15 cellular contexts compared by ENCODE assay signal in genomic region chr10:68315582-68315981, GRCh38. TPM values are rescaled to one million over a fixed set of nuclear protein-coding genes. Genes with fewer than 3 reads are reported as not detected.
DNase-seq lines count a peak whose midpoint lies in the region; ATAC-seq and TF ChIP-seq lines count a peak whose summit lies in the region.
"Had no signal": no experiment of that assay in that cellular context is flagged by ENCODE, and none has a peak within 500 bp of the region (broad histone marks: within the 10 kb centered on the region; RNA-seq: fewer than 3 reads in every experiment).

No MANE protein-coding gene starts in this region.

- no peak overlapping the region for H3K9ac ChIP-seq in mucosa of rectum (ENCODE audit: low read depth in 1 of 2, low read length in 2 of 2)

- no peaks in the 10 kb centered on the region for H3K27me3 ChIP-seq in mucosa of rectum (ENCODE audit: control insufficient read depth in 2 of 2, insufficient read depth in 2 of 2, low read length in 2 of 2)

- H3K27ac ChIP-seq in mucosa of rectum (ENCODE audit: low read depth in 2 of 2, low read length in 2 of 2), result peak overlapping the region; percentile 32 to 62

- TF ChIP-seq CTCF in WTC11 (IDR thresholded peaks at IDR 0.05), result no peak

- peak overlapping the region; percentile 30 for H3K27ac Mint-ChIP-seq in activated naive CD4-positive, alpha-beta T cell treated with anti-CD3 and anti-CD28 coated beads, Interleukin-2, amount 50 U/mL, for 24 hours
- H3K27ac Mint-ChIP-seq in WTC11, result no peak overlapping the region
- H3K27ac Mint-ChIP-seq: B cell; CD4-positive, alpha-beta T cell; HFFc6 had no signal

- H3K9me3 ChIP-seq in mucosa of rectum (ENCODE audit: control insufficient read depth in 2 of 2, low read length in 2 of 2), result no peaks in the 10 kb centered on the region

- ATAC-seq in esophagus mucosa (peak; percentile 65), HG02870 (IDR thresholded peaks at IDR 0.05; ENCODE audit: unreplicated experiment) (no peak), WTC11 (no peak)
- ATAC-seq: HepG2 had no signal

- CTCF ChIA-PET in WTC11 (lab: Charles Lee), result no interaction called here

- H3K4me3 Mint-ChIP-seq in activated naive CD4-positive, alpha-beta T cell treated with anti-CD3 and anti-CD28 coated beads, Interleukin-2, amount 50 U/mL, for 24 hours, result no peak overlapping the region
- H3K4me3 Mint-ChIP-seq in WTC11, result no peak overlapping the region
- H3K4me3 Mint-ChIP-seq: B cell; CD4-positive, alpha-beta T cell; HFFc6 had no signal

- H3K36me3 ChIP-seq in mucosa of rectum (ENCODE audit: control insufficient read depth in 2 of 2, insufficient read depth in 2 of 2, low read length in 2 of 2), result no peaks in the 10 kb centered on the region

- no peak overlapping the region for H3K4me3 ChIP-seq in mucosa of rectum (ENCODE audit: low read length in 2 of 2)

- no peaks in the 10 kb centered on the region for H3K9me3 Mint-ChIP-seq in activated naive CD4-positive, alpha-beta T cell treated with anti-CD3 and anti-CD28 coated beads, Interleukin-2, amount 50 U/mL, for 24 hours
- peaks cover 22% of the 10 kb centered on the region for H3K9me3 Mint-ChIP-seq in WTC11

- no peak for DNase-seq in activated naive CD4-positive, alpha-beta T cell treated with anti-CD3 and anti-CD28 coated beads, Interleukin-2, amount 50 U/mL, for 16 hours
- no peak for DNase-seq in NCI-H1694 (lab: John Stamatoyannopoulos, UW)
- DNase-seq in WTC11 (ENCODE audit: low spot score), result no peak
- DNase-seq: C1 segment of cervical spinal cord; Calu3; CD4-positive, alpha-beta T cell; DMS79; HCEC 1CT; HFFc6 had no signal

- H3K27me3 Mint-ChIP-seq in activated naive CD4-positive, alpha-beta T cell treated with anti-CD3 and anti-CD28 coated beads, Interleukin-2, amount 50 U/mL, for 24 hours, result no peaks in the 10 kb centered on the region
- peaks cover 10% of the 10 kb centered on the region for H3K27me3 Mint-ChIP-seq in WTC11 (ENCODE audit: low read depth)
- H3K27me3 Mint-ChIP-seq: B cell; CD4-positive, alpha-beta T cell had no signal

- H3K4me1 ChIP-seq in mucosa of rectum (ENCODE audit: control insufficient read depth in 2 of 2, insufficient read depth in 2 of 2, low read length in 2 of 2), result peaks cover 2 to 21% of the 10 kb centered on the region in 2 donors

- H3K36me3 Mint-ChIP-seq in activated naive CD4-positive, alpha-beta T cell treated with anti-CD3 and anti-CD28 coated beads, Interleukin-2, amount 50 U/mL, for 24 hours, result peaks cover 9% of the 10 kb centered on the region
- peaks cover 14% of the 10 kb centered on the region for H3K36me3 Mint-ChIP-seq in WTC11

- H3K4me1 Mint-ChIP-seq in activated naive CD4-positive, alpha-beta T cell treated with anti-CD3 and anti-CD28 coated beads, Interleukin-2, amount 50 U/mL, for 24 hours, result peaks cover 7% of the 10 kb centered on the region
- no peaks in the 10 kb centered on the region for H3K4me1 Mint-ChIP-seq in WTC11

- POLR2A ChIA-PET in WTC11 (lab: Charles Lee), result interaction anchor here (1.1 to 2.0 kb wide), 2 partner anchors 14 to 16 kb away, joined by 4 to 6 read pairs; partner anchors contain the start of gene HNRNPH3

TF ChIP-seq in WTC11, 78 proteins besides CTCF, POLR2A, EP300 and RAD21:
- TF ChIP-seq SMAD4 (CRISPR knock-in tag; IDR thresholded peaks at IDR 0.05) (no peak), GTF2I (CRISPR knock-in tag; conservative IDR thresholded peaks at IDR 0.05) (no peak), CBFB (CRISPR knock-in tag; IDR thresholded peaks at IDR 0.05; ENCODE audit: low read depth) (no peak)
TF ChIP-seq in WTC11: peak in this region for 0.

RNA-seq across cellular contexts. Expression of gene HNRNPH3, which starts 16.3 kb away (rescaled TPM):
- 35.8 TPM for total RNA-seq in esophagus mucosa
- 220 to 226 TPM (median 223 TPM) in 3 replicates for total RNA-seq in WTC11 (2021)

RNA-seq across cellular contexts. Expression of gene PBLD, which starts 17.1 kb away (rescaled TPM):
- total RNA-seq in esophagus mucosa, result 2.4 TPM
- 2.4 to 2.7 TPM (median 2.6 TPM) in 3 replicates for total RNA-seq in WTC11 (2021)
